ENCODE assay signal across 29 cellular contexts in the genomic region with DNA sequence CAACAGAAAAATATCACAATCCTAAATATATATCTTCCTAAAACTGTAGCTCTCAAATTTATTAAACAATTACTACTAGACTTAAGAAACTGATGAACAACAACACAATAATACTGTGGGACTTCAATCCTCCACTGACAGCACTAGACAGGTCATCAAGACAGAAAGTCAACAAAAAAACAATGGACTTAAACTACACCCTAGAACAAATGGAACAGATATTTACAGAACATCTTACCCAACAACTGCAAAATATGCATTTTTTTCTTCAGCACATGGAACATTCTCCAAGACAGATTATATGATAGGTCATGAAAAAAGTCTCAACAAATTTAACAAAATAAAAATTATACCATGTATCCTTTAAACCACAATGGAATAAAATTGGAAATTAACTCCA.
"Had no signal": no experiment of that assay in that cellular context is flagged by ENCODE, and none has a peak within 500 bp of the region (broad histone marks: within the 10 kb centered on the region; RNA-seq: fewer than 3 reads in every experiment).

No MANE protein-coding gene starts in this region.

- H3K36me3 ChIP-seq: colonic mucosa, esophagus muscularis mucosa, esophagus squamous epithelium, gastrocnemius medialis, gastroesophageal sphincter, heart left ventricle, heart right ventricle had no signal

- H3K9me3 ChIP-seq: colonic mucosa, gastrocnemius medialis had no signal

- H3K27ac Mint-ChIP-seq: dendritic cell treated with granulocyte-macrophage colony-stimulating factor and Interleukin-4, amounts not matched to agents 40 ng/mL and 50 ng/mL, for 4 days; effector memory CD8-positive, alpha-beta T cell; endodermal cell had no signal

- FAIRE-seq: colon, endometrium, endothelial cell of umbilical vein, frontal cortex had no signal

- DNase-seq: colonic mucosa; cortex of kidney; dermis blood vessel endothelial cell; dorsolateral prefrontal cortex; effector CD4-positive, alpha-beta T cell; effector CD8-positive, alpha-beta T cell; effector memory CD4-positive, alpha-beta T cell; effector memory CD8-positive, alpha-beta T cell; endodermal cell; erythroblast; esophagus squamous epithelium; foreskin fibroblast; foreskin keratinocyte; foreskin melanocyte; gastrocnemius medialis; glutamatergic neuron; head of caudate nucleus; heart left ventricle; heart right ventricle had no signal

- H3K4me3 ChIP-seq: colonic mucosa, coronary artery, dorsolateral prefrontal cortex, esophagus muscularis mucosa, esophagus squamous epithelium, gastrocnemius medialis, gastroesophageal sphincter, heart left ventricle, heart right ventricle had no signal

- ATAC-seq: effector memory CD8-positive, alpha-beta T cell; esophagus mucosa; foreskin keratinocyte; gastrocnemius medialis; gastroesophageal sphincter; heart left ventricle; heart right ventricle had no signal

- H3K27me3 ChIP-seq: colonic mucosa, dorsolateral prefrontal cortex, esophagus muscularis mucosa, esophagus squamous epithelium, foreskin keratinocyte, gastrocnemius medialis, gastroesophageal sphincter, heart left ventricle, heart right ventricle had no signal

- H3K27me3 Mint-ChIP-seq: dendritic cell treated with granulocyte-macrophage colony-stimulating factor and Interleukin-4, amounts not matched to agents 40 ng/mL and 50 ng/mL, for 4 days had no signal

- H3K27ac ChIP-seq: colonic mucosa, coronary artery, dorsolateral prefrontal cortex, epithelial cell of prostate, esophagus muscularis mucosa, esophagus squamous epithelium, foreskin keratinocyte, gastrocnemius medialis, gastroesophageal sphincter, heart left ventricle, heart right ventricle had no signal

- H3K4me3 Mint-ChIP-seq: dendritic cell treated with granulocyte-macrophage colony-stimulating factor and Interleukin-4, amounts not matched to agents 40 ng/mL and 50 ng/mL, for 4 days; effector memory CD8-positive, alpha-beta T cell; endodermal cell had no signal

- H3K4me1 ChIP-seq: colonic mucosa, esophagus muscularis mucosa, esophagus squamous epithelium, foreskin keratinocyte, gastrocnemius medialis, gastroesophageal sphincter, heart left ventricle, heart right ventricle had no signal
